Comparison of ENCODE assay signal across 8 cellular contexts in genomic region chr1:201709564-201710295, GRCh38.
DNase-seq lines count a peak whose midpoint lies in the region; ATAC-seq and TF ChIP-seq lines count a peak whose summit lies in the region.

No MANE protein-coding gene starts in this region.

- peak; percentile 86 for ATAC-seq in GM18511 (IDR thresholded peaks at IDR 0.05; ENCODE audit: unreplicated experiment)
- peak; percentile 82 for ATAC-seq in HG03521 (IDR thresholded peaks at IDR 0.05; ENCODE audit: unreplicated experiment)
- peak; percentile 85 to 90 for ATAC-seq in activated naive CD4-positive, alpha-beta T cell treated with anti-CD3 and anti-CD28 coated beads, Interleukin-2, amount 50 U/mL, for 72 hours
- no peak for ATAC-seq in GM18520 (IDR thresholded peaks at IDR 0.05; ENCODE audit: unreplicated experiment)

- H3K27me3 ChIP-seq in SK-N-SH (ENCODE audit: insufficient read depth) (no peaks in the 10 kb centered on the region), left ventricle myocardium inferior (ENCODE audit: low read depth) (no peaks in the 10 kb centered on the region)

- H3K27ac Mint-ChIP-seq in activated naive CD4-positive, alpha-beta T cell treated with anti-CD3 and anti-CD28 coated beads, Interleukin-2, amount 50 U/mL, for 72 hours = no peak overlapping the region

- H3K36me3 Mint-ChIP-seq in activated naive CD4-positive, alpha-beta T cell treated with anti-CD3 and anti-CD28 coated beads, Interleukin-2, amount 50 U/mL, for 72 hours = no peaks in the 10 kb centered on the region

- WGBS in SK-N-SH (ENCODE audit: low lambda C conversion rate) = 51% methylated on average over 3 of the region's 4 CpGs

- intact Hi-C loops in left ventricle myocardium inferior (cut with micrococcal nuclease) = loop anchor here (5.0 kb wide), 1 partner anchor 83 kb away; no protein-coding TSS in a partner anchor

- H3K4me1 ChIP-seq in SK-N-SH (ENCODE audit: control insufficient read depth in 1 of 2, insufficient read depth in 2 of 2, low read depth in 1 of 2, low read length in 1 of 2) (peaks cover 19 to 71% of the 10 kb centered on the region in 2 experiments; a peak in 3 of 4 replicates), left ventricle myocardium inferior (peaks cover 82% of the 10 kb centered on the region)

- H3K9me2 ChIP-seq in SK-N-SH = no peaks in the 10 kb centered on the region

- H3K4me2 ChIP-seq in SK-N-SH = peak overlapping the region; percentile 47

- peaks cover 6 to 22% of the 10 kb centered on the region in 2 experiments for H3K36me3 ChIP-seq in SK-N-SH (replicated peaks in 1 of 2; ENCODE audit: control insufficient read depth in 1 of 2, insufficient read depth in 2 of 2, low read length in 1 of 2)
- no peaks in the 10 kb centered on the region for H3K36me3 ChIP-seq in left ventricle myocardium inferior

- POLR2A ChIA-PET in SK-N-SH (lab: Yijun Ruan, JAX) = interaction anchor here (1.0 kb wide), 1 partner anchor 83 kb away, joined by 3 read pairs; no protein-coding TSS in a partner anchor

- peak; percentile 98 for TF ChIP-seq CTCF in AG09309 (IDR thresholded peaks at IDR 0.05; ENCODE audit: control insufficient read depth, insufficient read depth, low read depth, low read length, missing control alignments)
- peak; percentile 86 for TF ChIP-seq CTCF in SK-N-SH (IDR thresholded peaks at IDR 0.05)
- TF ChIP-seq CTCF in left ventricle myocardium inferior (IDR thresholded peaks at IDR 0.05; ENCODE audit: borderline replicate concordance) = peak; percentile 97
- peak; percentile 87 for TF ChIP-seq CTCF in retinal pigment epithelial cell (conservative IDR thresholded peaks at IDR 0.05; ENCODE audit: low read depth, low read length)

- H3K9me3 Mint-ChIP-seq in activated naive CD4-positive, alpha-beta T cell treated with anti-CD3 and anti-CD28 coated beads, Interleukin-2, amount 50 U/mL, for 72 hours = no peaks in the 10 kb centered on the region

- peaks cover 69% of the 10 kb centered on the region for H3F3A ChIP-seq in SK-N-SH (replicated peaks; ENCODE audit: insufficient read depth)

- H3K9me3 ChIP-seq in SK-N-SH (no peaks in the 10 kb centered on the region), left ventricle myocardium inferior (replicated peaks) (no peaks in the 10 kb centered on the region)

- no peak overlapping the region for H2AFZ ChIP-seq in SK-N-SH (ENCODE audit: low read depth)

- peak overlapping the region; percentile 62 to 98; a peak in 3 of 4 replicates for H3K27ac ChIP-seq in SK-N-SH (ENCODE audit: low read depth in 2 of 2, low read length in 1 of 2)
- peak overlapping the region; percentile 97 for H3K27ac ChIP-seq in left ventricle myocardium inferior (replicated peaks)

- H3K4me3 ChIP-seq in AG09309 (ENCODE audit: control insufficient read depth, low read depth, low read length) (no peak overlapping the region), SK-N-SH (ENCODE audit: low read depth in 2 of 2, low read length in 1 of 2) (no peak overlapping the region), left ventricle myocardium inferior (no peak overlapping the region), retinal pigment epithelial cell (ENCODE audit: low read length) (no peak overlapping the region)

- H4K20me1 ChIP-seq in SK-N-SH (ENCODE audit: insufficient read depth) = no peaks in the 10 kb centered on the region

- DNase-seq in AG09309 (ENCODE audit: low read depth) (no peak), SK-N-SH (peak; percentile 87), left ventricle myocardium inferior (peak; percentile 80), retinal pigment epithelial cell (ENCODE audit: low read depth) (no peak)
- DNase-seq in activated naive CD4-positive, alpha-beta T cell treated with anti-CD3 and anti-CD28 coated beads, Interleukin-2, amount 50 U/mL, for 72 hours (ENCODE audit: low spot score in 2 of 2) = peak in 1 of 2 donors; percentile 75

- CTCF ChIA-PET in SK-N-SH (lab: Yijun Ruan, JAX) = interaction anchor here (0.6 to 35.0 kb wide), 58 partner anchors 10 to 263 kb away, joined by 3 to 827 read pairs (median 5); partner anchors contain the start of genes IPO9 and NAV1

- TF ChIP-seq EP300 in SK-N-SH (IDR thresholded peaks at IDR 0.05; ENCODE audit: borderline replicate concordance in 1 of 2, low read depth in 1 of 2, low read length in 1 of 2) = no peak

- H3K9ac ChIP-seq in SK-N-SH = peak overlapping the region; percentile 78; the same call in 1 of the 2 replicates

- H3K79me2 ChIP-seq in SK-N-SH (ENCODE audit: insufficient read depth) = peaks cover 75% of the 10 kb centered on the region

- TF ChIP-seq RAD21 in SK-N-SH (IDR thresholded peaks at IDR 0.05; ENCODE audit: low read length) = peak; percentile 86

TF ChIP-seq in SK-N-SH, 30 proteins besides CTCF, POLR2A, EP300 and RAD21:
- TF ChIP-seq FOSL2 (IDR thresholded peaks at IDR 0.05; ENCODE audit: borderline replicate concordance, low read depth) (0 out of 2 replicates have a peak, but pooled peaks have one; percentile 13), SMC3 (IDR thresholded peaks at IDR 0.05; ENCODE audit: low read depth, low read length) (peak; percentile 96), NRF1 (IDR thresholded peaks at IDR 0.05; ENCODE audit: low read depth, low read length) (no peak), ELF1 (IDR thresholded peaks at IDR 0.05) (0 out of 2 replicates have a peak, but pooled peaks have one; percentile 10), USF2 (IDR thresholded peaks at IDR 0.05; ENCODE audit: borderline replicate concordance, low read depth, low read length) (no peak)

Comparison
In these comparisons a context has a peak if more than half of its experiments do, and no peak if none do; other contexts are left out.
1. DNase-seq: peak in SK-N-SH (single experiment) and left ventricle myocardium inferior (single experiment); none in AG09309 (single experiment) and retinal pigment epithelial cell (single experiment).
2. Peak in every context shown above with its lines, with median percentiles within 50 percentile points of each other: CTCF ChIP-seq.